In the genomic region with DNA sequence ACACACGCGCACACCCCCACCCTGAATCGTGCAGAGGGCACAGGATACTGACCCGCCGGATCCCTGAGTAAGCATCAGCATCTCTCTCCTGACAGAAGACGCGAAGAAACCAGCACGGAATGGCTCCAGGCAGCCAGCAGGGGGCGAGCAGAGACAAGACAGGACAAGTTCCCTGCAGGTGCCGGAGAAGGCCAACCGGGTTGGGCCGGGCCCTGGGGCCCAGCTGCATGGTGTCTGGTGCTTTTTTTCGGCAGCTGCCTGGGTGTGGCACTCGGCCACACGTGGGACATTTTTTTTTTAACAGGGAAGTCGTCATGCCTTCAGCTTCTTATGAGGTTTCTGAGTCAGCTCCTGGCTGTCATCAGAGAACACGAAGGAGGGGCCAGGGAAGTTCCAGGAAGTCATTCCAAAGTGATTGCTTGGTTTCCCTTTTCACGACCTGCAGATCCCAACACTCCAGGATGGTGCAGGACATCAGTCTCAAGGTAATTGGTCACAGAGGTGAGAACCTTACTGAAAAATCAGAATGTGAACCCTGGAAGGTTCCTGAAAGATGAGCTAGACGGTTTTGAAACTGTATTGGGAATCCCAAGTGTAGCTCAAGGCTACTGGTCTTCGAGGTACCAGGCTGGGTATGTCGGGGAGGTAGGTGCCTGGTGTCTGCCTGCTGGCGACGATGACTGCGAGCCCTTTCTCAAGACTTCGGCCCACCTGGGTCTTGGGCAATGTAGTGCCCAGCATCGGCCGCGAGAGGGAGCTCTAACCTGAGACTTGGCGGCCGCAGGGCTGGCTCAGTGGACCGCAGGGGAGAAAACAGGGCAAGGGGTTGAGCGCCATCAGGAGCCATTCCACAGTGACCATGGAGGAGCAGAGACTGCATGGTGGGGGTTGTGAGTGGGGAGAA, we compare ENCODE assay signal across 8 cellular contexts.
DNase-seq lines count a peak whose midpoint lies in the region; ATAC-seq lines count a peak whose summit lies in the region.

No MANE protein-coding gene starts in this region.

- DNase-seq in NCI-H446 treated with DMSO at 0.1 percent for 48 hours (lab: John Stamatoyannopoulos, UW) (peak; percentile 36), cerebellar nuclear complex (lab: John Stamatoyannopoulos, UW) (peak; percentile 44 to 63), kidney tubule cell (ENCODE audit: low spot score) (peak; percentile 99)
- DNase-seq in activated CD4-positive, alpha-beta T cell treated with anti-CD3 and anti-CD28 coated beads for 1 hour, result peak; percentile 55
- DNase-seq in stimulated activated CD4-positive, alpha-beta T cell treated with anti-CD3 and anti-CD28 coated beads, Interleukin-15, amount 100 ng/mL, for 48 hours (ENCODE audit: low read depth in 2 of 2), result peak; percentile 68 to 77

- ATAC-seq in GM18498 (IDR thresholded peaks at IDR 0.05; ENCODE audit: unreplicated experiment), result peak; percentile 71
- peak; percentile 72 for ATAC-seq in HG03175 (IDR thresholded peaks at IDR 0.05; ENCODE audit: unreplicated experiment)
- no peak for ATAC-seq in HG02840 (IDR thresholded peaks at IDR 0.05; ENCODE audit: low FRiP score, unreplicated experiment)

Comparison
In these comparisons a context has a peak if more than half of its experiments do, and no peak if none do; other contexts are left out.
1. DNase-seq: peak in every context shown above with its lines; median percentile 99 in kidney tubule cell; 72 in stimulated activated CD4-positive, alpha-beta T cell treated with anti-CD3 and anti-CD28 coated beads, Interleukin-15, amount 100 ng/mL, for 48 hours; 55 in activated CD4-positive, alpha-beta T cell treated with anti-CD3 and anti-CD28 coated beads for 1 hour; 54 in cerebellar nuclear complex; 36 in NCI-H446 treated with DMSO at 0.1 percent for 48 hours.